ENCODE assay signal across 1 cellular context in the genomic region with DNA sequence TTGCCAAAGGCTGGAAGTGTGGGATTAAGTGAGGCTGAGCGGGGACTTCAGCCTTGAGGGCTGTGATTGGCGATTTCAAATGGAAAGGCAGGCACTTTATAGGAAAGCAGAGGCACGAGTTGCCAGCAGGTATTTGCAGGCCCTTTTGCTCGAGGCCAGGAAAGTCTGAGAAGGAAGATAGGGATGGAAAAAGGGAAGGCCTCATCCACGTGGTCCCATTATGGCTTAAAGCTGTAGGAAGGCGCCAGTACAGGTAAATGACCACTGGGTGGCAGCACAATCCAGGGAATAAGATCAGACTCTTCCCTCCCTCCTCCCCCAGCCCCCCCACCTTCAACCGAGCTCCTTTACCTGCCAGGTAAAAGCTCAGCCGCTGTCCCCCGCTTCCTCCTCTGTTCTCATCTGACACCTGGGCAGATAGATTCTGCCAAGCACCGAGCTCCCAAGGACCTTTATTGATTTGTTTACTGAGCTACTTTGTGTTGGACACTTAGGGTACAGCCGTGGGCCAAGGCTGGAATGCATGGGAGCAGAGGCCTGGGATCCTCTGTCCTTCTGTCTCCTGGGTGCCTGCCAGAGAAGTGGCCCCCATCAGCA.
TF ChIP-seq lines count a peak whose summit lies in the region.

No MANE protein-coding gene starts in this region.

TF ChIP-seq in K562, 482 proteins besides CTCF, POLR2A, EP300 and RAD21 (continued from another document):
- TF ChIP-seq MGA (IDR thresholded peaks at IDR 0.05) (peak; percentile 54; the same call in 1 of the 2 replicates), ZBTB9 (CRISPR knock-in tag; IDR thresholded peaks at IDR 0.05) (no peak), ZFP1 (CRISPR knock-in tag; IDR thresholded peaks at IDR 0.05) (no peak), SMC3 (conservative IDR thresholded peaks at IDR 0.05; ENCODE audit: insufficient read depth, low read depth, low read length) (peak; percentile 55), CAMTA2 (CRISPR knock-in tag; conservative IDR thresholded peaks at IDR 0.05) (no peak), HNRNPK (IDR thresholded peaks at IDR 0.05; ENCODE audit: low read depth, low read length, poor library complexity, severe bottlenecking) (no peak), RAD51 (IDR thresholded peaks at IDR 0.05; ENCODE audit: borderline replicate concordance, low read depth) (peak; percentile 37; the same call in 1 of the 2 replicates)
- TF ChIP-seq, protein P1, sequence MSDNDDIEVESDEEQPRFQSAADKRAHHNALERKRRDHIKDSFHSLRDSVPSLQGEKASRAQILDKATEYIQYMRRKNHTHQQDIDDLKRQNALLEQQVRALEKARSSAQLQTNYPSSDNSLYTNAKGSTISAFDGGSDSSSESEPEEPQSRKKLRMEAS (CRISPR knock-in tag; IDR thresholded peaks at IDR 0.05): peak; percentile 58
TF ChIP-seq in K562: peak in this region for 21.
